Comparison of ENCODE assay signal across 8 cellular contexts in genomic region chr11:3797329-3798090, GRCh38. TPM values are rescaled to one million over a fixed set of nuclear protein-coding genes. Genes with fewer than 3 reads are reported as not detected.
DNase-seq lines count a peak whose midpoint lies in the region; ATAC-seq and TF ChIP-seq lines count a peak whose summit lies in the region.

Gene NUP98, minus strand, starts transcription at chr11:3797554. Its CDS starts 15,437 bp downstream, at chr11:3782117.

- H3K4me3 Mint-ChIP-seq in activated T-cell treated with anti-CD3 and anti-CD28 coated beads, Interleukin-2, amount 50 U/mL, for 24 hours: peak within 1 kb of the TSS; percentile 94

- peak; percentile 92 for ATAC-seq in GM21717 (IDR thresholded peaks at IDR 0.05; ENCODE audit: unreplicated experiment)

- H3K4me1 Mint-ChIP-seq in activated T-cell treated with anti-CD3 and anti-CD28 coated beads, Interleukin-2, amount 50 U/mL, for 24 hours (ENCODE audit: low read depth): peaks cover 47% of the 10 kb centered on the region

- DNase-seq in DMS153 treated with DMSO at 0.1 percent for 48 hours (lab: John Stamatoyannopoulos, UW; ENCODE audit: unreplicated experiment) (peak; percentile 97), KBM-7 (peak; percentile 100), epithelial cell of proximal tubule (ENCODE audit: low read depth) (peak; percentile 89), mucosa of gallbladder (ENCODE audit: low spot score) (peak; percentile 100)
- DNase-seq in activated T-cell treated with anti-CD3 and anti-CD28 coated beads, Interleukin-2, amount 50 U/mL, for 24 hours: peak; percentile 99
- peak; percentile 99 to 100 for DNase-seq in stimulated activated CD8-positive, alpha-beta memory T cell treated with anti-CD3 and anti-CD28 coated beads, Interleukin-4, amount 100 ng/mL, for 4 hours (ENCODE audit: low read depth in 2 of 2, low spot score in 1 of 2)

- peak within 1 kb of the TSS; percentile 98 for H3K27ac Mint-ChIP-seq in activated T-cell treated with anti-CD3 and anti-CD28 coated beads, Interleukin-2, amount 50 U/mL, for 24 hours

- H3K27me3 Mint-ChIP-seq in activated T-cell treated with anti-CD3 and anti-CD28 coated beads, Interleukin-2, amount 50 U/mL, for 24 hours: no peaks in the 10 kb centered on the region

- peaks cover 49% of the 10 kb centered on the region for H3K36me3 Mint-ChIP-seq in activated T-cell treated with anti-CD3 and anti-CD28 coated beads, Interleukin-2, amount 50 U/mL, for 24 hours (ENCODE audit: low read depth)

- no peak for TF ChIP-seq CTCF in epithelial cell of proximal tubule (conservative IDR thresholded peaks at IDR 0.05; ENCODE audit: low read depth, low read length)

- peak within 1 kb of the TSS; percentile 98 for H3K4me3 ChIP-seq in epithelial cell of proximal tubule (ENCODE audit: low read depth, low read length)

- H3K9me3 Mint-ChIP-seq in activated T-cell treated with anti-CD3 and anti-CD28 coated beads, Interleukin-2, amount 50 U/mL, for 24 hours: no peaks in the 10 kb centered on the region

- in situ Hi-C loops in KBM-7 (cut with MboI; ENCODE audit: low pct_unique_long_range_greater_than_20kb, low sequenced_read_pairs): no loop called here

TF ChIP-seq in PFSK-1, 5 proteins besides CTCF, POLR2A, EP300 and RAD21:
- TF ChIP-seq REST (IDR thresholded peaks at IDR 0.05; ENCODE audit: insufficient read depth in 1 of 2, low read depth in 2 of 2, low read length in 2 of 2) (no peak), TAF1 (IDR thresholded peaks at IDR 0.05; ENCODE audit: borderline replicate concordance, insufficient read depth, low read length) (peak; percentile 86; the same call in 1 of the 2 replicates), FOXP2 (optimal IDR thresholded peaks at IDR 0.05; ENCODE audit: borderline replicate concordance, extremely low read depth, extremely low read length, insufficient read depth) (peak; percentile 85), SIN3A (IDR thresholded peaks at IDR 0.05; ENCODE audit: borderline replicate concordance, insufficient read depth, low read length) (peak; percentile 69; the same call in 1 of the 2 replicates), POLR2AphosphoS5 (IDR thresholded peaks at IDR 0.05; ENCODE audit: low read depth, low read length) (peak; percentile 94)
TF ChIP-seq in PFSK-1: peak in this region for 4.

RNA-seq across cellular contexts. Expression of gene NUP98, which starts in this region (rescaled TPM):
- polyA plus RNA-seq in PFSK-1 (2012; ENCODE audit: insufficient read length, low read depth): 72.0 TPM
- total RNA-seq in epithelial cell of proximal tubule (74.8 and 104 TPM in 2 replicates), mucosa of gallbladder (60.1 TPM)

Comparison
In these comparisons a context has a peak if more than half of its experiments do, and no peak if none do; other contexts are left out.
1. Peak in every context shown above with its lines: DNase-seq, ATAC-seq and H3K4me3 ChIP-seq.